10 cellular contexts compared by ENCODE assay signal in genomic region chr10:110868981-110869380, GRCh38. TPM values are rescaled to one million over a fixed set of nuclear protein-coding genes. Genes with fewer than 3 reads are reported as not detected.
DNase-seq lines count a peak whose midpoint lies in the region; ATAC-seq, FAIRE-seq and TF ChIP-seq lines count a peak whose summit lies in the region.
"Had no signal": no experiment of that assay in that cellular context is flagged by ENCODE, and none has a peak within 500 bp of the region (broad histone marks: within the 10 kb centered on the region; RNA-seq: fewer than 3 reads in every experiment).

No MANE protein-coding gene starts in this region.

- H3K4me3 ChIP-seq in OCI-LY7 (ENCODE audit: low read depth, low read length, poor library complexity, severe bottlenecking) = peak overlapping the region; percentile 49
- no peak overlapping the region for H3K4me3 ChIP-seq in small intestine (ENCODE audit: low read depth in 1 of 2, low read length in 2 of 2)
- no peak overlapping the region for H3K4me3 ChIP-seq in kidney (ENCODE audit: low read length in 2 of 2)

- H3K4me1 ChIP-seq in OCI-LY7 (ENCODE audit: insufficient read depth, low read length, poor library complexity, severe bottlenecking) (peaks cover 75% of the 10 kb centered on the region), small intestine (ENCODE audit: control insufficient read depth in 2 of 2, insufficient read depth in 1 of 2, low read depth in 1 of 2, low read length in 1 of 2) (peaks cover 0 to 27% of the 10 kb centered on the region in 2 donors), kidney (ENCODE audit: control insufficient read depth in 1 of 2, insufficient read depth in 1 of 2, low read depth in 1 of 2, low read length in 2 of 2) (peaks cover 0 to 8% of the 10 kb centered on the region in 2 donors)

- H3K9ac ChIP-seq in kidney (ENCODE audit: low read length in 2 of 2) = no peak overlapping the region
- H3K9ac ChIP-seq: KMS-11 had no signal

- FAIRE-seq in GM12892 (lab: Jason Lieb, UNC) (peak; percentile 87), small intestine (lab: Jason Lieb, UNC) (no peak), kidney (lab: Jason Lieb, UNC) (no peak)
- FAIRE-seq: H1, keratinocyte had no signal

- H3K79me2 ChIP-seq in OCI-LY7 (ENCODE audit: insufficient read depth, low read depth, low read length) = peaks cover 22% of the 10 kb centered on the region

- intact Hi-C loops in OCI-LY7 (cut with micrococcal nuclease; ENCODE audit: unreplicated experiment) (no loop called here), kidney (cut with DNase I) (no loop called here)

- DNase-seq in GM12892 (ENCODE audit: insufficient read length) (no peak), OCI-LY7 (ENCODE audit: low spot score) (peak; percentile 78), small intestine (peak; percentile 60), kidney (no peak), AG08395 (ENCODE audit: low spot score) (no peak)
- no peak for DNase-seq in activated naive CD8-positive, alpha-beta T cell treated with anti-CD3 and anti-CD28 coated beads, Interleukin-2, amount 10 ng/mL, durations not matched to agents 7 days and 5 days
- DNase-seq in stimulated activated CD4-positive, alpha-beta T cell treated with anti-CD3 and anti-CD28 coated beads, Interleukin-2, amount 100 ng/mL, for 48 hours = no peak

- H3K27ac ChIP-seq in OCI-LY7 (ENCODE audit: low read depth, low read length, poor library complexity, severe bottlenecking) (peak overlapping the region; percentile 92), small intestine (ENCODE audit: low read depth in 1 of 2, low read length in 1 of 2) (peak overlapping the region; percentile 5 to 71), kidney (ENCODE audit: low read depth in 2 of 2, low read length in 2 of 2) (no peak overlapping the region)
- H3K27ac ChIP-seq: KMS-11 had no signal

- TF ChIP-seq POLR2A in GM12892 (IDR thresholded peaks at IDR 0.05; ENCODE audit: low read depth, low read length) = no peak; the same call in 1 of the 2 replicates

- ATAC-seq in activated naive CD8-positive, alpha-beta T cell treated with anti-CD3 and anti-CD28 coated beads, Interleukin-2, amount 10 ng/mL, durations not matched to agents 7 days and 5 days (ENCODE audit: low read depth) = peak; percentile 9

- BruUV-seq in OCI-LY7 (replicated peaks; lab: Mats Ljungman, UMichigan) = no TSS peak

- H3K27me3 Mint-ChIP-seq in activated naive CD8-positive, alpha-beta T cell treated with anti-CD3 and anti-CD28 coated beads, Interleukin-2, amount 10 ng/mL, durations not matched to agents 7 days and 5 days = no peaks in the 10 kb centered on the region

- H3K9me3 ChIP-seq in OCI-LY7 (ENCODE audit: low read length) (no peaks in the 10 kb centered on the region), small intestine (ENCODE audit: control insufficient read depth, low read depth) (no peaks in the 10 kb centered on the region), kidney (ENCODE audit: control insufficient read depth in 1 of 2, low read length in 2 of 2) (no peaks in the 10 kb centered on the region)

- TF ChIP-seq CTCF in OCI-LY7 (conservative IDR thresholded peaks at IDR 0.05; ENCODE audit: low read length) (no peak), kidney (IDR thresholded peaks at IDR 0.05; ENCODE audit: borderline replicate concordance, extremely low read depth, insufficient read depth) (no peak)

- H3K9me2 ChIP-seq in OCI-LY7 (ENCODE audit: insufficient read depth, low read length) = no peaks in the 10 kb centered on the region

- no peaks in the 10 kb centered on the region for H3K27me3 ChIP-seq in small intestine (ENCODE audit: control insufficient read depth in 2 of 2, insufficient read depth in 2 of 2, low read length in 2 of 2)

- H3K36me3 ChIP-seq in OCI-LY7 (ENCODE audit: insufficient read depth, low read length) = no peaks in the 10 kb centered on the region
- no peaks in the 10 kb centered on the region for H3K36me3 ChIP-seq in small intestine (ENCODE audit: control insufficient read depth in 2 of 2, insufficient read depth in 2 of 2, low read length in 2 of 2)
- H3K36me3 ChIP-seq in kidney (ENCODE audit: control insufficient read depth in 1 of 2, insufficient read depth in 2 of 2, low read length in 2 of 2) = no peaks in the 10 kb centered on the region

- peaks cover 73% of the 10 kb centered on the region for H3K4me1 Mint-ChIP-seq in activated naive CD8-positive, alpha-beta T cell treated with anti-CD3 and anti-CD28 coated beads, Interleukin-2, amount 10 ng/mL, durations not matched to agents 7 days and 5 days

- H4K20me1 ChIP-seq in OCI-LY7 (ENCODE audit: insufficient read depth, low read length) = no peaks in the 10 kb centered on the region

- CTCF ChIA-PET in OCI-LY7 (lab: Charles Lee; ENCODE audit: unreplicated experiment) = interaction anchor here (1.6 to 2.3 kb wide), 2 partner anchors 10 to 25 kb away, joined by 3 to 10 read pairs; no protein-coding TSS in a partner anchor

- WGBS in small intestine, 3 donors = 61 to 92% (median 74%) methylated on average over 6 of the region's 6 CpGs

- peaks cover 9% of the 10 kb centered on the region for H3K36me3 Mint-ChIP-seq in activated naive CD8-positive, alpha-beta T cell treated with anti-CD3 and anti-CD28 coated beads, Interleukin-2, amount 10 ng/mL, durations not matched to agents 7 days and 5 days

- no peaks in the 10 kb centered on the region for H3K9me3 Mint-ChIP-seq in activated naive CD8-positive, alpha-beta T cell treated with anti-CD3 and anti-CD28 coated beads, Interleukin-2, amount 10 ng/mL, durations not matched to agents 7 days and 5 days

- H3K4me2 ChIP-seq in OCI-LY7 (ENCODE audit: low read length) = peak overlapping the region; percentile 92
- H3K4me2 ChIP-seq: KMS-11 had no signal

- peak overlapping the region; percentile 59; the same call in 1 of the 2 replicates for H2AFZ ChIP-seq in OCI-LY7 (ENCODE audit: low read length)

- peak overlapping the region; percentile 98 for H3K4me3 Mint-ChIP-seq in activated naive CD8-positive, alpha-beta T cell treated with anti-CD3 and anti-CD28 coated beads, Interleukin-2, amount 10 ng/mL, durations not matched to agents 7 days and 5 days

- POLR2A ChIA-PET in OCI-LY7 (lab: Charles Lee) = interaction anchor here (1.0 to 5.3 kb wide), 6 partner anchors 8 to 52 kb away, joined by 4 to 75 read pairs (median 9); no protein-coding TSS in a partner anchor
- POLR2A ChIA-PET in activated naive CD8-positive, alpha-beta T cell treated with anti-CD3 and anti-CD28 coated beads, Interleukin-2, amount 10 ng/mL, durations not matched to agents 7 days and 5 days (lab: Charles Lee) = interaction anchor here (3.2 kb wide), 1 partner anchor 11 kb away, joined by 22 read pairs; no protein-coding TSS in a partner anchor

- H3K27ac Mint-ChIP-seq in activated naive CD8-positive, alpha-beta T cell treated with anti-CD3 and anti-CD28 coated beads, Interleukin-2, amount 10 ng/mL, durations not matched to agents 7 days and 5 days = peak overlapping the region; percentile 97

RNA-seq across cellular contexts. Expression of gene PDCD4, which starts 2.7 kb away (rescaled TPM):
- polyA plus RNA-seq in GM12892 (2012; ENCODE audit: missing spikeins) = 331 TPM
- 59.0 and 70.6 TPM in 2 replicates for total RNA-seq in OCI-LY7 (2014; rRNA removed; shearing (Covaris generic))
- 116 and 131 TPM in 2 replicates for total RNA-seq in OCI-LY7 (2022)
- 100 to 1,000 TPM; 236 to 237 TPM for total RNA-seq in activated naive CD8-positive, alpha-beta T cell treated with anti-CD3 and anti-CD28 coated beads, Interleukin-2, amount 10 ng/mL, durations not matched to agents 7 days and 5 days
- 100 to 1,000 TPM; 111 to 309 (median 124) TPM for polyA plus RNA-seq in small intestine
- 75.9 TPM for total RNA-seq in kidney
- 57.7 TPM for polyA plus RNA-seq in kidney (ENCODE audit: insufficient read depth, low read depth, low replicate concordance)

RNA-seq across cellular contexts. Expression of gene BBIP1, which starts 50.0 kb away (rescaled TPM):
- 34.4 TPM for polyA plus RNA-seq in GM12892 (2012; ENCODE audit: missing spikeins)
- 8.9 and 34.4 TPM in 2 replicates for total RNA-seq in OCI-LY7 (2014; rRNA removed; shearing (Covaris generic))
- total RNA-seq in OCI-LY7 (2022) (32.4 and 34.8 TPM in 2 replicates), kidney (34.8 TPM)
- 10 to 100 TPM; 33.0 to 33.8 TPM for total RNA-seq in activated naive CD8-positive, alpha-beta T cell treated with anti-CD3 and anti-CD28 coated beads, Interleukin-2, amount 10 ng/mL, durations not matched to agents 7 days and 5 days
- polyA plus RNA-seq in small intestine (10 to 100 TPM; 10.7 to 19.0 (median 15.9) TPM), kidney (ENCODE audit: insufficient read depth, low read depth, low replicate concordance) (36.1 TPM)

RNA-seq across cellular contexts. Expression of gene SHOC2, which starts 50.4 kb away (rescaled TPM):
- polyA plus RNA-seq in GM12892 (2012; ENCODE audit: missing spikeins) = 35.2 TPM
- 46.7 and 54.1 TPM in 2 replicates for total RNA-seq in OCI-LY7 (2014; rRNA removed; shearing (Covaris generic))
- 92.2 and 109 TPM in 2 replicates for total RNA-seq in OCI-LY7 (2022)
- total RNA-seq in activated naive CD8-positive, alpha-beta T cell treated with anti-CD3 and anti-CD28 coated beads, Interleukin-2, amount 10 ng/mL, durations not matched to agents 7 days and 5 days = 10 to 100 TPM; 49.8 to 56.2 TPM
- 10 to 100 TPM; 17.8 to 27.3 (median 23.2) TPM for polyA plus RNA-seq in small intestine
- total RNA-seq in kidney = 66.8 TPM
- polyA plus RNA-seq in kidney (ENCODE audit: insufficient read depth, low read depth, low replicate concordance) = 18.0 TPM

Comparison
In these comparisons a context has a peak if more than half of its experiments do, and no peak if none do; other contexts are left out.
1. DNase-seq: peak in OCI-LY7 (single experiment) and small intestine (single experiment); none in GM12892 (single experiment), activated naive CD8-positive, alpha-beta T cell treated with anti-CD3 and anti-CD28 coated beads, Interleukin-2, amount 10 ng/mL, durations not matched to agents 7 days and 5 days (single experiment), kidney (single experiment), stimulated activated CD4-positive, alpha-beta T cell treated with anti-CD3 and anti-CD28 coated beads, Interleukin-2, amount 100 ng/mL, for 48 hours (0 of 2) and AG08395 (single experiment).
2. H3K27ac ChIP-seq: peak in OCI-LY7 (single experiment) and small intestine (2 of 2); none in kidney (0 of 2).